24 cellular contexts compared by ENCODE assay signal in genomic region chr2:43065036-43065435, GRCh38.
"Had no signal": no experiment of that assay in that cellular context is flagged by ENCODE, and none has a peak within 500 bp of the region (broad histone marks: within the 10 kb centered on the region; RNA-seq: fewer than 3 reads in every experiment).

No MANE protein-coding gene starts in this region.

- H3K4me3 ChIP-seq: left ventricle myocardium inferior, lung, mucosa of descending colon, pancreas, psoas muscle, skin epidermis, thyroid gland had no signal

- ATAC-seq: activated T-cell treated with anti-CD3 and anti-CD28 coated beads, Interleukin-2, amount 50 U/mL, for 4 hours; activated T-helper 17 cell treated with anti-CD3 and anti-CD28 coated beads, Interleukin-2, amount 50 U/mL, for 72 hours; mucosa of descending colon; pancreas; psoas muscle; stimulated activated memory B cell treated with anti-CD40 and anti-IgM and Interleukin-4, amounts not matched to agents 10 μg/mL and 1 μg/mL and 100 μg/mL, for 72 hours; stimulated activated naive CD8-positive, alpha-beta T cell treated with anti-CD3 and anti-CD28 coated beads, Interleukin-15, amount 100 ng/mL, for 72 hours; WTC11 had no signal

- H3K27me3 ChIP-seq: pancreas, thyroid gland had no signal

- H3K4me1 ChIP-seq: pancreas had no signal

- H3K27ac ChIP-seq: epithelial cell of prostate, left ventricle myocardium inferior, pancreas, psoas muscle, skin epidermis, thyroid gland had no signal

- DNase-seq: activated CD4-positive, alpha-beta memory T cell treated with anti-CD3 and anti-CD28 coated beads, Interleukin-2, amount 10 ng/mL, durations not matched to agents 7 days and 5 days; activated CD4-positive, alpha-beta T cell treated with anti-CD3 and anti-CD28 coated beads for 1 hour; activated CD4-positive, alpha-beta T cell treated with anti-CD3 and anti-CD28 coated beads, Interleukin-2, amount 10 ng/mL, durations not matched to agents 7 days and 5 days; activated T-cell treated with anti-CD3 and anti-CD28 coated beads, Interleukin-2, amount 50 U/mL, for 4 hours; anterior cingulate cortex; dermis blood vessel endothelial cell; effector CD4-positive, alpha-beta T cell; kidney glomerular epithelial cell; left ventricle myocardium inferior; nucleus accumbens; stimulated activated CD4-positive, alpha-beta T cell treated with anti-CD3 and anti-CD28 coated beads, Interleukin-4, amount 100 ng/mL, for 4 hours; stimulated activated CD8-positive, alpha-beta memory T cell treated with anti-CD3 and anti-CD28 coated beads, Interleukin-4, amount 100 ng/mL, for 48 hours; stimulated activated naive CD8-positive, alpha-beta T cell treated with anti-CD3 and anti-CD28 coated beads, Interleukin-15, amount 100 ng/mL, for 72 hours; T-helper 2 cell; thyroid gland had no signal

- H3K36me3 ChIP-seq: left ventricle myocardium inferior, pancreas, thyroid gland had no signal

- H3K9me3 ChIP-seq: mucosa of descending colon, pancreas, thyroid gland had no signal
